24 cellular contexts compared by ENCODE assay signal in genomic region chr5:35367534-35367933, GRCh38.
"Had no signal": no experiment of that assay in that cellular context is flagged by ENCODE, and none has a peak within 500 bp of the region (broad histone marks: within the 10 kb centered on the region; RNA-seq: fewer than 3 reads in every experiment).

No MANE protein-coding gene starts in this region.

- H3K36me3 ChIP-seq: MG63 had no signal

- ATAC-seq: HepG2, Panc1, PC-3 had no signal

- DNase-seq: IMR-90; Karpas-422; KG1; MG63; NCI-H1092; NCI-H1105 treated with DMSO at 0.1 percent for 48 hours; NCI-H1417 treated with DMSO at 0.1 percent for 48 hours; NCI-H146; NCI-H1694 treated with DMSO at 0.1 percent for 48 hours; NCI-H1930; NCI-H2081; NCI-H2107; NCI-H2227 treated with DMSO at 0.1 percent for 48 hours; NCI-H446; NCI-H510A; NCI-H524 treated with DMSO at 0.1 percent for 48 hours; NCI-H69; NCI-H774; NK-92 treated with Interleukin-12 subunit alpha and Interleukin-12 subunit beta, amount 100 ng/mL, for 24 hours; PC-3; SHP77 had no signal

- H3K27me3 ChIP-seq: MG63 had no signal

- H3K4me3 ChIP-seq: MG63 had no signal

- H3K27ac ChIP-seq: RWPE1 had no signal

- H3K9me3 ChIP-seq: MG63 had no signal
